Comparison of ENCODE assay signal across 17 cellular contexts in the genomic region with DNA sequence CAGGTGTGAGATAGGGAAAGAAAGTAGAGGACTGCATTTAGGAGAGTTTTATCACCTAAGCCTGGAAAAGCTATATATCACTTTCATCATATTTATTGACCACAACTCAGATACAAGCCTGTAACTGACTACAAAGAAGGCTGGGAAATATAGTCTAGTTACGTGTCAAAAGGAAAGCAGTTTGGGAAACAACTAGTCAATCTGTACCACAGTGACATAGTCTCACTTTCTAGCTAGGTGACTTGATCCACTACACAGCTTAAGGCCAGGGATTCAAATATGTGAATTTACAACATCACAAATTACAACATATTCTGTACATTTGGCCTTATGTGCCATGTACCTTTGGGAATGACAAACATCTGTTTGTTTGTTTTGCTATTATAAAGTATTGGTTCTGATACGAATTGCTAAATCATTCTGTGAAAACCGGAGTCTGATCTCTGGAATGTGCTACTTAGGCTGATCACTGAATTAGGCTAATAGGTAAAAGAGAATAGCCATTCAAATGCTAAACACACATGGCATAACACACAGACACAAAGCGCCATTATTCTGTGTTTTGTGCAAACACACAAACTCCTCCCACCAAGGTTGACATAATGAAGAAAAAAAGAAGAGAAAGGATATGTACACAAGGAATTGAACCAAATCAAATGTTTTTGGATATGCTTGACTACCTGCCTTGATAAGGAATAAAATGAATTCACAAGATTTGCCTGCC.
DNase-seq lines count a peak whose midpoint lies in the region; ATAC-seq and TF ChIP-seq lines count a peak whose summit lies in the region.
"Had no signal": no experiment of that assay in that cellular context is flagged by ENCODE, and none has a peak within 500 bp of the region (broad histone marks: within the 10 kb centered on the region; RNA-seq: fewer than 3 reads in every experiment).

No MANE protein-coding gene starts in this region.

- POLR2A ChIA-PET in activated CD4-positive, alpha-beta T cell treated with anti-CD3 and anti-CD28 coated beads for 36 hours (lab: Charles Lee): interaction anchor here (0.6 to 1.3 kb wide), 5 partner anchors 17 to 279 kb away, joined by 3 to 6 read pairs (median 4); no protein-coding TSS in a partner anchor
- POLR2A ChIA-PET in HEK293T (lab: Yijun Ruan, JAX): no interaction called here

- H3K36me3 ChIP-seq in GM23338 (ENCODE audit: insufficient read depth) (no peaks in the 10 kb centered on the region), neuronal stem cell (replicated peaks in 1 of 2; ENCODE audit: control insufficient read depth in 2 of 2, insufficient read depth in 2 of 2, low read length in 2 of 2) (no peaks in the 10 kb centered on the region), colonic mucosa (no peaks in the 10 kb centered on the region)
- H3K36me3 ChIP-seq: right lobe of liver had no signal

- H2BK120ac ChIP-seq in neuronal stem cell (ENCODE audit: low read depth, low read length): no peak overlapping the region

- H2AK5ac ChIP-seq in neuronal stem cell (ENCODE audit: low read depth, low read length): no peak overlapping the region

- H3K27ac Mint-ChIP-seq in activated CD4-positive, alpha-beta T cell treated with anti-CD3 and anti-CD28 coated beads for 36 hours: peak overlapping the region; percentile 91
- H3K27ac Mint-ChIP-seq in GM23338: peak overlapping the region; percentile 5; the same call in 1 of the 2 replicates

- H2BK12ac ChIP-seq in neuronal stem cell (ENCODE audit: low read length): no peak overlapping the region

- CTCF ChIA-PET in activated CD4-positive, alpha-beta T cell treated with anti-CD3 and anti-CD28 coated beads for 36 hours (lab: Charles Lee): interaction anchor here (0.9 to 1.6 kb wide), 7 partner anchors 12 to 282 kb away, joined by 3 to 4 read pairs (median 3); no protein-coding TSS in a partner anchor
- CTCF ChIA-PET in HEK293T (lab: Yijun Ruan, JAX): no interaction called here

- no peak overlapping the region for H3K14ac ChIP-seq in neuronal stem cell (ENCODE audit: low read length)

- no peaks in the 10 kb centered on the region for H3K27me3 ChIP-seq in GM23338 (ENCODE audit: insufficient read depth)
- no peaks in the 10 kb centered on the region for H3K27me3 ChIP-seq in neuronal stem cell (ENCODE audit: control insufficient read depth in 3 of 3, insufficient read depth in 3 of 3, low read depth in 1 of 3, low read length in 3 of 3)
- H3K27me3 ChIP-seq in colonic mucosa: no peaks in the 10 kb centered on the region
- H3K27me3 ChIP-seq: foreskin keratinocyte, right lobe of liver had no signal

- H3K9me3 Mint-ChIP-seq in activated CD4-positive, alpha-beta T cell treated with anti-CD3 and anti-CD28 coated beads for 36 hours (ENCODE audit: low read depth): no peaks in the 10 kb centered on the region
- H3K9me3 Mint-ChIP-seq in GM23338: no peaks in the 10 kb centered on the region

- TF ChIP-seq CTCF in GM23338 (conservative IDR thresholded peaks at IDR 0.05; ENCODE audit: low read depth in 2 of 2) (no peak), VCaP (conservative IDR thresholded peaks at IDR 0.05) (no peak), colonic mucosa (IDR thresholded peaks at IDR 0.05) (no peak)

- no CpG with 5 or more reads among the region's 4 CpGs for WGBS in neuronal stem cell (ENCODE audit: extremely low coverage in 2 of 2, insufficient read length in 2 of 2, insufficient replicate concordance in 1 of 2), 2 donors

- H3K4me2 ChIP-seq in GM23338 (peak overlapping the region; percentile 21; the same call in 1 of the 2 replicates), neuronal stem cell (ENCODE audit: insufficient read depth, low read length, poor library complexity, severe bottlenecking) (no peak overlapping the region)

- H3K79me2 ChIP-seq in GM23338 (replicated peaks; ENCODE audit: insufficient read depth): no peaks in the 10 kb centered on the region

- no peak overlapping the region for H3K4me3 Mint-ChIP-seq in activated CD4-positive, alpha-beta T cell treated with anti-CD3 and anti-CD28 coated beads for 36 hours
- no peak overlapping the region for H3K4me3 Mint-ChIP-seq in GM23338

- no peak overlapping the region for H4K8ac ChIP-seq in neuronal stem cell (ENCODE audit: low read depth, low read length)

- H4K20me1 ChIP-seq in GM23338 (replicated peaks; ENCODE audit: insufficient read depth): no peaks in the 10 kb centered on the region

- DNase-seq in activated CD4-positive, alpha-beta T cell treated with anti-CD3 and anti-CD28 coated beads for 36 hours: no peak
- no peak for DNase-seq in activated CD4-positive, alpha-beta T cell treated with anti-CD3 and anti-CD28 coated beads, Interleukin-2, amount 50 U/mL, for 48 hours
- DNase-seq in GM23338 (ENCODE audit: low spot score): peak; percentile 43
- no peak for DNase-seq in neuronal stem cell (ENCODE audit: low spot score)
- no peak for DNase-seq in NCI-H1694 treated with DMSO at 0.1 percent for 48 hours (lab: John Stamatoyannopoulos, UW)
- no peak for DNase-seq in colonic mucosa
- no peak for DNase-seq in HEK293T (ENCODE audit: extremely low spot score)
- DNase-seq: activated CD4-positive, alpha-beta T cell treated with anti-CD3 and anti-CD28 coated beads for 48 hours; activated effector memory CD4-positive, alpha-beta T cell treated with Interleukin-2 at 50 U/mL for 16 hours; anterior cingulate cortex; nucleus accumbens had no signal

- H3F3A ChIP-seq in GM23338 (replicated peaks; ENCODE audit: low read depth): no peaks in the 10 kb centered on the region

- intact Hi-C loops in activated CD4-positive, alpha-beta T cell treated with anti-CD3 and anti-CD28 coated beads for 36 hours (cut with DNase I, micrococcal nuclease): loop anchor here (1.0 to 5.0 kb wide), 8 partner anchors 8 to 280 kb away; a partner anchor contains a TSS
- intact Hi-C loops in colonic mucosa (cut with DNase I): no loop called here

- H3K4me3 ChIP-seq in GM23338 (no peak overlapping the region), neuronal stem cell (ENCODE audit: low read length in 2 of 2) (no peak overlapping the region), colonic mucosa (no peak overlapping the region)
- H3K4me3 ChIP-seq: right lobe of liver, SK-N-MC had no signal

- no peaks in the 10 kb centered on the region for H3K36me3 Mint-ChIP-seq in activated CD4-positive, alpha-beta T cell treated with anti-CD3 and anti-CD28 coated beads for 36 hours (ENCODE audit: low read depth)
- H3K36me3 Mint-ChIP-seq in GM23338 (ENCODE audit: low read depth): no peaks in the 10 kb centered on the region

- no peak overlapping the region for H2BK15ac ChIP-seq in neuronal stem cell (ENCODE audit: low read length)

- no peak overlapping the region for H3K18ac ChIP-seq in neuronal stem cell (ENCODE audit: low read length)

- H3K79me1 ChIP-seq in neuronal stem cell (ENCODE audit: low read depth, low read length): no peaks in the 10 kb centered on the region

- H3K9ac ChIP-seq in neuronal stem cell (ENCODE audit: low read depth, low read length, poor library complexity): no peak overlapping the region
- no peak overlapping the region for H3K9ac ChIP-seq in colonic mucosa (ENCODE audit: low read depth in 2 of 2, low read length in 2 of 2)

- H3K4ac ChIP-seq in neuronal stem cell (ENCODE audit: low read length): no peak overlapping the region

- H3K27me3 Mint-ChIP-seq in activated CD4-positive, alpha-beta T cell treated with anti-CD3 and anti-CD28 coated beads for 36 hours: no peaks in the 10 kb centered on the region
- H3K27me3 Mint-ChIP-seq in GM23338 (ENCODE audit: insufficient read depth, low read depth, poor library complexity): no peaks in the 10 kb centered on the region

- H3K9me2 ChIP-seq in GM23338 (ENCODE audit: insufficient read depth): no peaks in the 10 kb centered on the region

- no peak overlapping the region for H3K23ac ChIP-seq in neuronal stem cell (ENCODE audit: low read depth, low read length, poor library complexity)

- peak; percentile 73 for ATAC-seq in activated CD4-positive, alpha-beta T cell treated with anti-CD3 and anti-CD28 coated beads for 36 hours
- peak; percentile 71 for ATAC-seq in GM23338
- ATAC-seq: left lobe of liver, Panc1 had no signal

- no peak overlapping the region; the same call in 1 of the 2 replicates for H3K27ac ChIP-seq in GM23338 (ENCODE audit: low read depth)
- peak overlapping the region; percentile 19; the same call in 1 of the 2 replicates for H3K27ac ChIP-seq in VCaP
- no peak overlapping the region for H3K27ac ChIP-seq in neuronal stem cell (replicated peaks; ENCODE audit: low read length)
- H3K27ac ChIP-seq in colonic mucosa: no peak overlapping the region
- H3K27ac ChIP-seq: foreskin keratinocyte, SK-N-MC had no signal

- H2AFZ ChIP-seq in GM23338: no peak overlapping the region; the same call in 1 of the 2 replicates
- peak overlapping the region; percentile 30 for H2AFZ ChIP-seq in neuronal stem cell (ENCODE audit: low read length)

- H2BK5ac ChIP-seq in neuronal stem cell (ENCODE audit: low read length): no peak overlapping the region

- H4K91ac ChIP-seq in neuronal stem cell (ENCODE audit: low read depth, low read length, poor library complexity): no peak overlapping the region

- H3K4me1 ChIP-seq in GM23338 (ENCODE audit: insufficient read depth): peaks cover 27% of the 10 kb centered on the region; the same call in 1 of the 2 replicates
- peaks cover 0 to 4% of the 10 kb centered on the region in 2 donors for H3K4me1 ChIP-seq in neuronal stem cell (ENCODE audit: control insufficient read depth in 2 of 2, insufficient read depth in 1 of 2, low read depth in 1 of 2, low read length in 2 of 2)
- H3K4me1 ChIP-seq in colonic mucosa: no peaks in the 10 kb centered on the region
- H3K4me1 ChIP-seq: foreskin keratinocyte had no signal

- peaks cover 50% of the 10 kb centered on the region for H3K4me1 Mint-ChIP-seq in activated CD4-positive, alpha-beta T cell treated with anti-CD3 and anti-CD28 coated beads for 36 hours
- peaks cover 28% of the 10 kb centered on the region for H3K4me1 Mint-ChIP-seq in GM23338

- H3K9me3 ChIP-seq in neuronal stem cell (replicated peaks in 1 of 2; ENCODE audit: control insufficient read depth in 2 of 2, insufficient read depth in 1 of 2, low read depth in 1 of 2, low read length in 2 of 2) (no peaks in the 10 kb centered on the region), colonic mucosa (no peaks in the 10 kb centered on the region)
- H3K9me3 ChIP-seq: right lobe of liver had no signal

TF ChIP-seq in HEK293T, 16 proteins besides CTCF, POLR2A, EP300 and RAD21 (continues in another document):
- TF ChIP-seq TARDBP (IDR thresholded peaks at IDR 0.05) (no peak), LEF1 (IDR thresholded peaks at IDR 0.05; ENCODE audit: borderline replicate concordance) (no peak), SP1 (IDR thresholded peaks at IDR 0.05) (no peak), BHLHE40 (IDR thresholded peaks at IDR 0.05; ENCODE audit: borderline replicate concordance) (no peak)
- TF ChIP-seq, protein P1, sequence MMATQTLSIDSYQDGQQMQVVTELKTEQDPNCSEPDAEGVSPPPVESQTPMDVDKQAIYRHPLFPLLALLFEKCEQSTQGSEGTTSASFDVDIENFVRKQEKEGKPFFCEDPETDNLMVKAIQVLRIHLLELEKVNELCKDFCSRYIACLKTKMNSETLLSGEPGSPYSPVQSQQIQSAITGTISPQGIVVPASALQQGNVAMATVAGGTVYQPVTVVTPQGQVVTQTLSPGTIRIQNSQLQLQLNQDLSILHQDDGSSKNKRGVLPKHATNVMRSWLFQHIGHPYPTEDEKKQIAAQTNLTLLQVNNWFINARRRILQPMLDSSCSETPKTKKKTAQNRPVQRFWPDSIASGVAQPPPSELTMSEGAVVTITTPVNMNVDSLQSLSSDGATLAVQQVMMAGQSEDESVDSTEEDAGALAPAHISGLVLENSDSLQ (IDR thresholded peaks at IDR 0.05): no peak
